In genomic region chr14:94346841-94347240, GRCh38 we compare ENCODE assay signal across 14 cellular contexts. TPM values are rescaled to one million over a fixed set of nuclear protein-coding genes. Genes with fewer than 3 reads are reported as not detected.
DNase-seq lines count a peak whose midpoint lies in the region; ATAC-seq, FAIRE-seq and TF ChIP-seq lines count a peak whose summit lies in the region.
"Had no signal": no experiment of that assay in that cellular context is flagged by ENCODE, and none has a peak within 500 bp of the region (broad histone marks: within the 10 kb centered on the region; RNA-seq: fewer than 3 reads in every experiment).

No MANE protein-coding gene starts in this region.

- no peaks in the 10 kb centered on the region for H3K27me3 ChIP-seq in OCI-LY1 (ENCODE audit: insufficient read depth, low read length)
- peaks cover 8% of the 10 kb centered on the region for H3K27me3 ChIP-seq in keratinocyte (ENCODE audit: control insufficient read depth, extremely low read depth, insufficient read depth, low read length)

- dilution Hi-C loops in keratinocyte (cut with MboI; ENCODE audit: extremely low pct_ligation_motif_present, low sequenced_read_pairs) = no loop called here

- TF ChIP-seq POLR2A in GM12891 (IDR thresholded peaks at IDR 0.05; ENCODE audit: low read depth, low read length) = no peak

- H3K27ac ChIP-seq in OCI-LY1 (ENCODE audit: low read depth, low read length, poor library complexity, severe bottlenecking) (peak overlapping the region; percentile 96), keratinocyte (ENCODE audit: control insufficient read depth, insufficient read depth, low read length) (peak overlapping the region; percentile 21)

- TF ChIP-seq CTCF in OCI-LY1 (IDR thresholded peaks at IDR 0.05; ENCODE audit: low read length) (no peak), keratinocyte (optimal IDR thresholded peaks at IDR 0.05 in 1 of 3, IDR thresholded peaks at IDR 0.05 in 1 of 3, conservative IDR thresholded peaks at IDR 0.05 in 1 of 3; ENCODE audit: extremely low read depth in 1 of 3, insufficient read depth in 2 of 3, low read length in 3 of 3) (no peak)

- H2AFZ ChIP-seq in OCI-LY1 (ENCODE audit: low read length) (no peak overlapping the region), keratinocyte (ENCODE audit: control insufficient read depth, low read length) (no peak overlapping the region)

- peaks cover 10% of the 10 kb centered on the region for H3K9me3 Mint-ChIP-seq in activated CD4-positive, alpha-beta memory T cell treated with anti-CD3 and anti-CD28 coated beads for 36 hours
- peaks cover 10% of the 10 kb centered on the region for H3K9me3 Mint-ChIP-seq in activated CD4-positive, alpha-beta memory T cell treated with anti-CD3 and anti-CD28 coated beads, Interleukin-2, amount 10 ng/mL, durations not matched to agents 7 days and 5 days

- no peak overlapping the region for H3K4me3 ChIP-seq in OCI-LY1 (ENCODE audit: low read depth, low read length, poor library complexity, severe bottlenecking)
- H3K4me3 ChIP-seq in keratinocyte (ENCODE audit: control insufficient read depth in 2 of 3, extremely low read depth in 1 of 3, insufficient read depth in 2 of 3, low read depth in 1 of 3, low read length in 3 of 3) = no peak overlapping the region

- H3K36me3 Mint-ChIP-seq in activated CD4-positive, alpha-beta memory T cell treated with anti-CD3 and anti-CD28 coated beads for 36 hours = no peaks in the 10 kb centered on the region
- H3K36me3 Mint-ChIP-seq in activated CD4-positive, alpha-beta memory T cell treated with anti-CD3 and anti-CD28 coated beads, Interleukin-2, amount 10 ng/mL, durations not matched to agents 7 days and 5 days (ENCODE audit: low read depth) = no peaks in the 10 kb centered on the region
- H3K36me3 Mint-ChIP-seq: activated naive CD8-positive, alpha-beta T cell treated with anti-CD3 and anti-CD28 coated beads, Interleukin-2, amount 10 ng/mL, durations not matched to agents 7 days and 5 days had no signal

- H4K20me1 ChIP-seq in OCI-LY1 (ENCODE audit: insufficient read depth, low read length) = no peaks in the 10 kb centered on the region
- no peaks in the 10 kb centered on the region for H4K20me1 ChIP-seq in keratinocyte (ENCODE audit: control insufficient read depth, extremely low read depth, insufficient read depth, low read length)

- peak overlapping the region; percentile 30 for H3K4me2 ChIP-seq in OCI-LY1 (ENCODE audit: low read length)
- no peak overlapping the region for H3K4me2 ChIP-seq in keratinocyte (ENCODE audit: control insufficient read depth, extremely low read depth, insufficient read depth, low read depth, low read length)

- H3K9me2 ChIP-seq in OCI-LY1 (ENCODE audit: low read depth, low read length) = no peaks in the 10 kb centered on the region

- H3K4me3 Mint-ChIP-seq in activated CD4-positive, alpha-beta memory T cell treated with anti-CD3 and anti-CD28 coated beads for 36 hours = no peak overlapping the region
- no peak overlapping the region for H3K4me3 Mint-ChIP-seq in activated CD4-positive, alpha-beta memory T cell treated with anti-CD3 and anti-CD28 coated beads, Interleukin-2, amount 10 ng/mL, durations not matched to agents 7 days and 5 days
- H3K4me3 Mint-ChIP-seq: activated CD8-positive, alpha-beta memory T cell treated with anti-CD3 and anti-CD28 coated beads, Interleukin-2, amount 10 ng/mL, durations not matched to agents 7 days and 5 days; activated naive CD8-positive, alpha-beta T cell treated with anti-CD3 and anti-CD28 coated beads, Interleukin-2, amount 10 ng/mL, durations not matched to agents 7 days and 5 days had no signal

- intact Hi-C loops in activated CD4-positive, alpha-beta memory T cell treated with anti-CD3 and anti-CD28 coated beads for 36 hours (cut with micrococcal nuclease) = loop anchor here (1.0 to 10.0 kb wide), 6 partner anchors 7 to 1178 kb away; no protein-coding TSS in a partner anchor

- H3K4me1 ChIP-seq in OCI-LY1 (ENCODE audit: insufficient read depth, low read length, severe bottlenecking) (peaks cover 63% of the 10 kb centered on the region), keratinocyte (ENCODE audit: control insufficient read depth, extremely low read depth, insufficient read depth, low read length) (peaks cover 24% of the 10 kb centered on the region)

- CTCF ChIA-PET in activated CD4-positive, alpha-beta memory T cell treated with anti-CD3 and anti-CD28 coated beads for 36 hours (lab: Charles Lee) = interaction anchor here (0.7 to 1.1 kb wide), 2 partner anchors 67 to 288 kb away, joined by 3 to 4 read pairs; no protein-coding TSS in a partner anchor
- CTCF ChIA-PET in activated CD4-positive, alpha-beta memory T cell treated with anti-CD3 and anti-CD28 coated beads, Interleukin-2, amount 10 ng/mL, durations not matched to agents 7 days and 5 days (lab: Charles Lee) = no interaction called here

- FAIRE-seq in keratinocyte (lab: Jason Lieb, UNC) (no peak), GM12891 (lab: Jason Lieb, UNC) (no peak)
- FAIRE-seq: D721Med had no signal

- no peaks in the 10 kb centered on the region for H3K27me3 Mint-ChIP-seq in activated CD4-positive, alpha-beta memory T cell treated with anti-CD3 and anti-CD28 coated beads for 36 hours
- no peaks in the 10 kb centered on the region for H3K27me3 Mint-ChIP-seq in activated CD4-positive, alpha-beta memory T cell treated with anti-CD3 and anti-CD28 coated beads, Interleukin-2, amount 10 ng/mL, durations not matched to agents 7 days and 5 days
- H3K27me3 Mint-ChIP-seq: activated CD8-positive, alpha-beta memory T cell treated with anti-CD3 and anti-CD28 coated beads, Interleukin-2, amount 10 ng/mL, durations not matched to agents 7 days and 5 days; activated naive CD8-positive, alpha-beta T cell treated with anti-CD3 and anti-CD28 coated beads, Interleukin-2, amount 10 ng/mL, durations not matched to agents 7 days and 5 days had no signal

- H3K36me3 ChIP-seq in OCI-LY1 (ENCODE audit: insufficient read depth, low read length) (no peaks in the 10 kb centered on the region), keratinocyte (ENCODE audit: control insufficient read depth in 2 of 2, extremely low read depth in 1 of 2, insufficient read depth in 2 of 2, low read length in 2 of 2) (no peaks in the 10 kb centered on the region)

- H3K9me1 ChIP-seq in keratinocyte (ENCODE audit: control insufficient read depth, extremely low read depth, insufficient read depth, low read length) = no peaks in the 10 kb centered on the region

- DNase-seq in activated CD4-positive, alpha-beta memory T cell treated with anti-CD3 and anti-CD28 coated beads for 36 hours = no peak
- DNase-seq in activated CD4-positive, alpha-beta memory T cell treated with anti-CD3 and anti-CD28 coated beads, Interleukin-2, amount 10 ng/mL, durations not matched to agents 7 days and 5 days = no peak
- no peak for DNase-seq in keratinocyte (ENCODE audit: low read depth, low spot score)
- DNase-seq in NCI-H128 (lab: John Stamatoyannopoulos, UW; ENCODE audit: unreplicated experiment) = no peak
- no peak for DNase-seq in GM12891 (ENCODE audit: insufficient read length, low spot score)
- DNase-seq: activated naive CD8-positive, alpha-beta T cell treated with anti-CD3 and anti-CD28 coated beads, Interleukin-2, amount 10 ng/mL, durations not matched to agents 7 days and 5 days; posterior cingulate gyrus had no signal

- peak overlapping the region; percentile 95 for H3K27ac Mint-ChIP-seq in activated CD4-positive, alpha-beta memory T cell treated with anti-CD3 and anti-CD28 coated beads for 36 hours
- H3K27ac Mint-ChIP-seq in activated CD4-positive, alpha-beta memory T cell treated with anti-CD3 and anti-CD28 coated beads, Interleukin-2, amount 10 ng/mL, durations not matched to agents 7 days and 5 days = no peak overlapping the region
- H3K27ac Mint-ChIP-seq: activated CD8-positive, alpha-beta memory T cell treated with anti-CD3 and anti-CD28 coated beads, Interleukin-2, amount 10 ng/mL, durations not matched to agents 7 days and 5 days; activated naive CD8-positive, alpha-beta T cell treated with anti-CD3 and anti-CD28 coated beads, Interleukin-2, amount 10 ng/mL, durations not matched to agents 7 days and 5 days had no signal

- H3K9ac ChIP-seq in OCI-LY1 (ENCODE audit: low read length) (peak overlapping the region; percentile 41; the same call in 1 of the 2 replicates), keratinocyte (ENCODE audit: control insufficient read depth, extremely low read depth, insufficient read depth, low read length) (peak overlapping the region; percentile 35)

- peak; percentile 12 for ATAC-seq in GM21717 (IDR thresholded peaks at IDR 0.05; ENCODE audit: unreplicated experiment)
- no peak for ATAC-seq in HG02840 (IDR thresholded peaks at IDR 0.05; ENCODE audit: low FRiP score, unreplicated experiment)

- H3K4me1 Mint-ChIP-seq in activated CD4-positive, alpha-beta memory T cell treated with anti-CD3 and anti-CD28 coated beads for 36 hours (ENCODE audit: low read depth) = peaks cover 65% of the 10 kb centered on the region
- peaks cover 12% of the 10 kb centered on the region for H3K4me1 Mint-ChIP-seq in activated CD4-positive, alpha-beta memory T cell treated with anti-CD3 and anti-CD28 coated beads, Interleukin-2, amount 10 ng/mL, durations not matched to agents 7 days and 5 days
- H3K4me1 Mint-ChIP-seq: activated naive CD8-positive, alpha-beta T cell treated with anti-CD3 and anti-CD28 coated beads, Interleukin-2, amount 10 ng/mL, durations not matched to agents 7 days and 5 days had no signal

- H3K9me3 ChIP-seq in OCI-LY1 (ENCODE audit: low read length) = no peaks in the 10 kb centered on the region
- H3K9me3 ChIP-seq in keratinocyte (ENCODE audit: control insufficient read depth, low read depth, low read length) = no peaks in the 10 kb centered on the region

- H3K79me2 ChIP-seq in OCI-LY1 (ENCODE audit: insufficient read depth, low read length) (no peaks in the 10 kb centered on the region), keratinocyte (ENCODE audit: control insufficient read depth, insufficient read depth, low read length) (no peaks in the 10 kb centered on the region)

- POLR2A ChIA-PET in activated CD4-positive, alpha-beta memory T cell treated with anti-CD3 and anti-CD28 coated beads for 36 hours (lab: Charles Lee) = interaction anchor here (0.7 to 1.2 kb wide), 6 partner anchors 8 to 48 kb away, joined by 3 to 6 read pairs (median 4); no protein-coding TSS in a partner anchor
- POLR2A ChIA-PET in activated CD4-positive, alpha-beta memory T cell treated with anti-CD3 and anti-CD28 coated beads, Interleukin-2, amount 10 ng/mL, durations not matched to agents 7 days and 5 days (lab: Charles Lee) = no interaction called here

- no peaks in the 10 kb centered on the region for H3F3A ChIP-seq in OCI-LY1 (ENCODE audit: insufficient read depth, low read length)

RNA-seq across cellular contexts. Expression of gene SERPINA2, which starts 19.7 kb away (rescaled TPM):
- total RNA-seq in activated CD4-positive, alpha-beta memory T cell treated with anti-CD3 and anti-CD28 coated beads for 36 hours = not detected
- total RNA-seq in activated CD4-positive, alpha-beta memory T cell treated with anti-CD3 and anti-CD28 coated beads, Interleukin-2, amount 10 ng/mL, durations not matched to agents 7 days and 5 days = not detected
- polyA plus RNA-seq in keratinocyte = not detected in 3 replicates
- polyA plus RNA-seq in keratinocyte (2011; ENCODE audit: low read depth) = not detected
- polyA plus RNA-seq in keratinocyte (2011; cell fraction: cytosol; rRNA removed) = not detected in 2 replicates
- polyA plus RNA-seq in keratinocyte (2011; cell fraction: nucleus; rRNA removed) = not detected in 2 replicates
- polyA plus RNA-seq in keratinocyte (2012; ENCODE audit: low replicate concordance) = not detected in 2 replicates
- not detected in 3 replicates for polyA minus RNA-seq in keratinocyte
- not detected for polyA minus RNA-seq in keratinocyte (2011; cell fraction: cytosol; rRNA and poly(A)+ RNA removed)
- polyA minus RNA-seq in keratinocyte (2011; cell fraction: nucleus; rRNA and poly(A)+ RNA removed) = not detected in 2 replicates
- polyA plus RNA-seq in GM12891 (2012; ENCODE audit: low read depth, missing spikeins) = not detected
- total RNA-seq: A673; activated CD8-positive, alpha-beta memory T cell treated with anti-CD3 and anti-CD28 coated beads, Interleukin-2, amount 10 ng/mL, durations not matched to agents 7 days and 5 days; activated naive CD8-positive, alpha-beta T cell treated with anti-CD3 and anti-CD28 coated beads, Interleukin-2, amount 10 ng/mL, durations not matched to agents 7 days and 5 days; cerebellum had no signal

RNA-seq across cellular contexts. Expression of gene SERPINA6, which starts 23.7 kb away (rescaled TPM):
- not detected for total RNA-seq in activated CD4-positive, alpha-beta memory T cell treated with anti-CD3 and anti-CD28 coated beads for 36 hours
- not detected for total RNA-seq in activated CD4-positive, alpha-beta memory T cell treated with anti-CD3 and anti-CD28 coated beads, Interleukin-2, amount 10 ng/mL, durations not matched to agents 7 days and 5 days
- 0.18 TPM in 1 of 3 replicates, not detected in the others for polyA plus RNA-seq in keratinocyte
- polyA plus RNA-seq in keratinocyte (2011; ENCODE audit: low read depth) = not detected
- polyA plus RNA-seq in keratinocyte (2011; cell fraction: cytosol; rRNA removed) = 0.08 TPM in 1 of 2 replicates, not detected in the other
- polyA plus RNA-seq in keratinocyte (2011; cell fraction: nucleus; rRNA removed) = 0.09 TPM in 1 of 2 replicates, not detected in the other
- 0.10 TPM in 1 of 2 replicates, not detected in the other for polyA plus RNA-seq in keratinocyte (2012; ENCODE audit: low replicate concordance)
- not detected in 3 replicates for polyA minus RNA-seq in keratinocyte
- not detected for polyA minus RNA-seq in keratinocyte (2011; cell fraction: cytosol; rRNA and poly(A)+ RNA removed)
- polyA minus RNA-seq in keratinocyte (2011; cell fraction: nucleus; rRNA and poly(A)+ RNA removed) = not detected in 2 replicates
- not detected for polyA plus RNA-seq in GM12891 (2012; ENCODE audit: low read depth, missing spikeins)
- total RNA-seq: A673; activated CD8-positive, alpha-beta memory T cell treated with anti-CD3 and anti-CD28 coated beads, Interleukin-2, amount 10 ng/mL, durations not matched to agents 7 days and 5 days; activated naive CD8-positive, alpha-beta T cell treated with anti-CD3 and anti-CD28 coated beads, Interleukin-2, amount 10 ng/mL, durations not matched to agents 7 days and 5 days; cerebellum had no signal

RNA-seq across cellular contexts. Expression of gene SERPINA1, which starts 41.6 kb away (rescaled TPM):
- total RNA-seq in activated CD4-positive, alpha-beta memory T cell treated with anti-CD3 and anti-CD28 coated beads for 36 hours = 10 to 100 TPM; 22.1 to 24.5 TPM
- total RNA-seq in activated CD4-positive, alpha-beta memory T cell treated with anti-CD3 and anti-CD28 coated beads, Interleukin-2, amount 10 ng/mL, durations not matched to agents 7 days and 5 days = under 1 TPM; 0.43 to 0.53 TPM
- polyA plus RNA-seq in keratinocyte = 0.48 to 0.71 TPM (median 0.52 TPM) in 3 replicates
- 0.99 TPM for polyA plus RNA-seq in keratinocyte (2011; ENCODE audit: low read depth)
- polyA plus RNA-seq in keratinocyte (2011; cell fraction: cytosol; rRNA removed) = 0.46 and 0.56 TPM in 2 replicates
- 0.31 and 0.57 TPM in 2 replicates for polyA plus RNA-seq in keratinocyte (2011; cell fraction: nucleus; rRNA removed)
- polyA plus RNA-seq in keratinocyte (2012; ENCODE audit: low replicate concordance) = 0.38 and 0.96 TPM in 2 replicates
- 0.69 to 9.1 TPM (median 1.8 TPM) in 3 replicates for polyA minus RNA-seq in keratinocyte
- polyA minus RNA-seq in keratinocyte (2011; cell fraction: cytosol; rRNA and poly(A)+ RNA removed) = not detected
- not detected in 2 replicates for polyA minus RNA-seq in keratinocyte (2011; cell fraction: nucleus; rRNA and poly(A)+ RNA removed)
- polyA plus RNA-seq in GM12891 (2012; ENCODE audit: low read depth, missing spikeins) = 0.77 TPM
- total RNA-seq: A673 had no signal

RNA-seq across cellular contexts. Expression of gene SERPINA10, which starts 53.8 kb away (rescaled TPM):
- total RNA-seq in activated CD4-positive, alpha-beta memory T cell treated with anti-CD3 and anti-CD28 coated beads for 36 hours = not detected
- not detected for total RNA-seq in activated CD4-positive, alpha-beta memory T cell treated with anti-CD3 and anti-CD28 coated beads, Interleukin-2, amount 10 ng/mL, durations not matched to agents 7 days and 5 days
- polyA plus RNA-seq in keratinocyte = not detected in 3 replicates
- not detected for polyA plus RNA-seq in keratinocyte (2011; ENCODE audit: low read depth)
- polyA plus RNA-seq in keratinocyte (2011; cell fraction: cytosol; rRNA removed) = not detected in 2 replicates
- not detected in 2 replicates for polyA plus RNA-seq in keratinocyte (2011; cell fraction: nucleus; rRNA removed)
- 0.03 and 0.21 TPM in 2 replicates for polyA plus RNA-seq in keratinocyte (2012; ENCODE audit: low replicate concordance)
- not detected in 3 replicates for polyA minus RNA-seq in keratinocyte
- polyA minus RNA-seq in keratinocyte (2011; cell fraction: cytosol; rRNA and poly(A)+ RNA removed) = not detected
- not detected in 2 replicates for polyA minus RNA-seq in keratinocyte (2011; cell fraction: nucleus; rRNA and poly(A)+ RNA removed)
- not detected for polyA plus RNA-seq in GM12891 (2012; ENCODE audit: low read depth, missing spikeins)
- total RNA-seq: A673; activated CD8-positive, alpha-beta memory T cell treated with anti-CD3 and anti-CD28 coated beads, Interleukin-2, amount 10 ng/mL, durations not matched to agents 7 days and 5 days; activated naive CD8-positive, alpha-beta T cell treated with anti-CD3 and anti-CD28 coated beads, Interleukin-2, amount 10 ng/mL, durations not matched to agents 7 days and 5 days; cerebellum had no signal

Comparison
In these comparisons a context has a peak if more than half of its experiments do, and no peak if none do; other contexts are left out.
1. RNA of gene SERPINA1, which starts 41.6 kb away (total RNA-seq): 22.1 to 24.5 TPM in activated CD4-positive, alpha-beta memory T cell treated with anti-CD3 and anti-CD28 coated beads for 36 hours; 0.43 to 0.53 TPM in activated CD4-positive, alpha-beta memory T cell treated with anti-CD3 and anti-CD28 coated beads, Interleukin-2, amount 10 ng/mL, durations not matched to agents 7 days and 5 days; every median in the first group is over 10 times any median in the second.